1 cellular context compared by ENCODE assay signal in genomic region chr3:10356461-10356897, GRCh38.
TF ChIP-seq lines count a peak whose summit lies in the region.

No MANE protein-coding gene starts in this region.

TF ChIP-seq in H1, 55 proteins besides CTCF, POLR2A, EP300 and RAD21:
- no peak for TF ChIP-seq MAX (IDR thresholded peaks at IDR 0.05)
- TF ChIP-seq RNF2 (IDR thresholded peaks at IDR 0.05; ENCODE audit: borderline replicate concordance, low read depth, low read length, missing control alignments, poor library complexity, severe bottlenecking) = no peak
